In genomic region chr18:9474103-9474982, GRCh38 we compare ENCODE assay signal across 8 cellular contexts. TPM values are rescaled to one million over a fixed set of nuclear protein-coding genes. Genes with fewer than 3 reads are reported as not detected.
DNase-seq lines count a peak whose midpoint lies in the region; ATAC-seq and TF ChIP-seq lines count a peak whose summit lies in the region.

No MANE protein-coding gene starts in this region.

- H3K4me1 ChIP-seq in foreskin keratinocyte: peaks cover 11% of the 10 kb centered on the region

- peaks cover 20% of the 10 kb centered on the region for H3K36me3 Mint-ChIP-seq in activated CD8-positive, alpha-beta T cell treated with anti-CD3 and anti-CD28 coated beads, Interleukin-2, amount 10 ng/mL, durations not matched to agents 7 days and 5 days (ENCODE audit: low read depth)

- peak overlapping the region; percentile 91 for H3K27ac ChIP-seq in foreskin keratinocyte

- TF ChIP-seq CTCF in GM12864 (IDR thresholded peaks at IDR 0.05; ENCODE audit: low read depth, low read length, missing control alignments) (no peak), foreskin keratinocyte (conservative IDR thresholded peaks at IDR 0.05) (no peak), omental fat pad (IDR thresholded peaks at IDR 0.05) (no peak), GM13976 (IDR thresholded peaks at IDR 0.05; ENCODE audit: borderline replicate concordance, control extremely low read depth, extremely low read depth, insufficient read depth, missing control alignments) (no peak)

- DNase-seq in GM12864 (ENCODE audit: low read depth) (no peak), LHCN-M2 (ENCODE audit: low read depth) (peak; percentile 81), foreskin keratinocyte (no peak), omental fat pad (ENCODE audit: low spot score) (peak; percentile 29), GM13976 (ENCODE audit: low spot score) (no peak), mesenteric fat pad (ENCODE audit: low spot score) (no peak)
- no peak for DNase-seq in activated CD8-positive, alpha-beta T cell treated with anti-CD3 and anti-CD28 coated beads, Interleukin-2, amount 10 ng/mL, durations not matched to agents 7 days and 5 days

- H3K27me3 ChIP-seq in foreskin keratinocyte: no peaks in the 10 kb centered on the region

- peaks cover 27% of the 10 kb centered on the region for H3K4me1 Mint-ChIP-seq in activated CD8-positive, alpha-beta T cell treated with anti-CD3 and anti-CD28 coated beads, Interleukin-2, amount 10 ng/mL, durations not matched to agents 7 days and 5 days (ENCODE audit: low read depth)

- peaks cover 17% of the 10 kb centered on the region for H3K27me3 Mint-ChIP-seq in activated CD8-positive, alpha-beta T cell treated with anti-CD3 and anti-CD28 coated beads, Interleukin-2, amount 10 ng/mL, durations not matched to agents 7 days and 5 days (ENCODE audit: low read depth)

- POLR2A ChIA-PET in activated CD8-positive, alpha-beta T cell treated with anti-CD3 and anti-CD28 coated beads, Interleukin-2, amount 10 ng/mL, durations not matched to agents 7 days and 5 days (lab: Charles Lee): no interaction called here

- peaks cover 7% of the 10 kb centered on the region for H3K9me3 Mint-ChIP-seq in activated CD8-positive, alpha-beta T cell treated with anti-CD3 and anti-CD28 coated beads, Interleukin-2, amount 10 ng/mL, durations not matched to agents 7 days and 5 days (ENCODE audit: insufficient read depth)

- ATAC-seq in activated CD8-positive, alpha-beta T cell treated with anti-CD3 and anti-CD28 coated beads, Interleukin-2, amount 10 ng/mL, durations not matched to agents 7 days and 5 days: no peak
- peak; percentile 71 for ATAC-seq in foreskin keratinocyte
- ATAC-seq in omental fat pad (ENCODE audit: low FRiP score): peak; percentile 90
- no peak for ATAC-seq in GM18511 (IDR thresholded peaks at IDR 0.05; ENCODE audit: unreplicated experiment)

- peak overlapping the region; percentile 92 for H3K27ac Mint-ChIP-seq in activated CD8-positive, alpha-beta T cell treated with anti-CD3 and anti-CD28 coated beads, Interleukin-2, amount 10 ng/mL, durations not matched to agents 7 days and 5 days

- CTCF ChIA-PET in activated CD8-positive, alpha-beta T cell treated with anti-CD3 and anti-CD28 coated beads, Interleukin-2, amount 10 ng/mL, durations not matched to agents 7 days and 5 days (lab: Charles Lee): interaction anchor here (1.0 kb wide), 1 partner anchor 21 kb away, joined by 3 read pairs; no protein-coding TSS in a partner anchor

- in situ Hi-C loops in GM13976 (cut with MboI; ENCODE audit: low sequenced_read_pairs, unreplicated experiment): no loop called here

- H3K4me3 Mint-ChIP-seq in activated CD8-positive, alpha-beta T cell treated with anti-CD3 and anti-CD28 coated beads, Interleukin-2, amount 10 ng/mL, durations not matched to agents 7 days and 5 days: peak overlapping the region; percentile 91

- H3K4me3 ChIP-seq in GM12864 (ENCODE audit: low read depth, low read length): peak overlapping the region; percentile 79

RNA-seq across cellular contexts. Expression of gene RALBP1, which starts 1.0 kb away (rescaled TPM):
- 67.3 and 70.8 TPM in 2 replicates for total RNA-seq in LHCN-M2 (2014; rRNA removed)
- 34.6 TPM for polyA plus RNA-seq in LHCN-M2 (2012)
- total RNA-seq in activated CD8-positive, alpha-beta T cell treated with anti-CD3 and anti-CD28 coated beads, Interleukin-2, amount 10 ng/mL, durations not matched to agents 7 days and 5 days: 10 to 100 TPM; 48.6 to 51.2 TPM
- 54.2 and 59.3 TPM in 2 replicates for total RNA-seq in foreskin keratinocyte
- polyA plus RNA-seq in foreskin keratinocyte: 30.3 and 33.8 TPM in 2 replicates
- 10 to 100 TPM; 60.2 to 97.6 (median 72.2) TPM for total RNA-seq in omental fat pad
- 58.9 TPM for total RNA-seq in mesenteric fat pad

Comparison
In these comparisons a context has a peak if more than half of its experiments do, and no peak if none do; other contexts are left out.
1. DNase-seq: peak in LHCN-M2 (single experiment) and omental fat pad (single experiment); none in GM12864 (single experiment), activated CD8-positive, alpha-beta T cell treated with anti-CD3 and anti-CD28 coated beads, Interleukin-2, amount 10 ng/mL, durations not matched to agents 7 days and 5 days (single experiment), foreskin keratinocyte (0 of 2), GM13976 (single experiment) and mesenteric fat pad (single experiment).
2. ATAC-seq: peak in foreskin keratinocyte (single experiment) and omental fat pad (single experiment); none in activated CD8-positive, alpha-beta T cell treated with anti-CD3 and anti-CD28 coated beads, Interleukin-2, amount 10 ng/mL, durations not matched to agents 7 days and 5 days (single experiment) and GM18511 (single experiment).